Comparison of ENCODE assay signal across 12 cellular contexts in genomic region chr4:45063701-45064100, GRCh38.
"Had no signal": no experiment of that assay in that cellular context is flagged by ENCODE, and none has a peak within 500 bp of the region (broad histone marks: within the 10 kb centered on the region; RNA-seq: fewer than 3 reads in every experiment).

No MANE protein-coding gene starts in this region.

- DNase-seq: activated CD4-positive, alpha-beta memory T cell treated with anti-CD3 and anti-CD28 coated beads, Interleukin-2, amount 10 ng/mL, durations not matched to agents 7 days and 5 days; activated CD4-positive, alpha-beta T cell treated with anti-CD3 and anti-CD28 coated beads for 36 hours; activated naive CD4-positive, alpha-beta T cell treated with anti-CD3 and anti-CD28 coated beads, Interleukin-2, amount 50 U/mL, for 16 hours; activated T-cell treated with anti-CD3 and anti-CD28 coated beads, Interleukin-2, amount 50 U/mL, for 24 hours; nephron progenitor cell; psoas muscle; stimulated activated naive CD8-positive, alpha-beta T cell treated with anti-CD3 and anti-CD28 coated beads, Interleukin-15, Interleukin-2, amounts not matched to agents 100 U/mL and 50 U/mL, for 24 hours; transverse colon; WERI-Rb-1 had no signal

- H3K27ac ChIP-seq: psoas muscle, transverse colon, vagina, WERI-Rb-1 had no signal

- H3K27me3 ChIP-seq: cardiac muscle cell, transverse colon, vagina had no signal

- H3K9me3 ChIP-seq: psoas muscle, vagina had no signal

- H3K4me1 ChIP-seq: psoas muscle, transverse colon, vagina had no signal

- ATAC-seq: activated CD4-positive, alpha-beta T cell treated with anti-CD3 and anti-CD28 coated beads for 36 hours; psoas muscle; sciatic nerve; stimulated activated naive CD8-positive, alpha-beta T cell treated with anti-CD3 and anti-CD28 coated beads, Interleukin-15, Interleukin-2, amounts not matched to agents 100 U/mL and 50 U/mL, for 24 hours had no signal

- H3K27me3 Mint-ChIP-seq: activated CD4-positive, alpha-beta memory T cell treated with anti-CD3 and anti-CD28 coated beads, Interleukin-2, amount 10 ng/mL, durations not matched to agents 7 days and 5 days; activated CD4-positive, alpha-beta T cell treated with anti-CD3 and anti-CD28 coated beads for 36 hours; activated T-cell treated with anti-CD3 and anti-CD28 coated beads, Interleukin-2, amount 50 U/mL, for 24 hours had no signal

- H3K36me3 ChIP-seq: cardiac muscle cell, transverse colon, vagina, WERI-Rb-1 had no signal

- H3K4me1 Mint-ChIP-seq: activated CD4-positive, alpha-beta memory T cell treated with anti-CD3 and anti-CD28 coated beads, Interleukin-2, amount 10 ng/mL, durations not matched to agents 7 days and 5 days; activated CD4-positive, alpha-beta T cell treated with anti-CD3 and anti-CD28 coated beads for 36 hours; nephron progenitor cell had no signal

- H3K4me3 ChIP-seq: cardiac muscle cell, psoas muscle, transverse colon, vagina had no signal

- H3K4me3 Mint-ChIP-seq: activated CD4-positive, alpha-beta memory T cell treated with anti-CD3 and anti-CD28 coated beads, Interleukin-2, amount 10 ng/mL, durations not matched to agents 7 days and 5 days; activated CD4-positive, alpha-beta T cell treated with anti-CD3 and anti-CD28 coated beads for 36 hours; activated T-cell treated with anti-CD3 and anti-CD28 coated beads, Interleukin-2, amount 50 U/mL, for 24 hours; nephron progenitor cell had no signal

- H3K27ac Mint-ChIP-seq: activated CD4-positive, alpha-beta memory T cell treated with anti-CD3 and anti-CD28 coated beads, Interleukin-2, amount 10 ng/mL, durations not matched to agents 7 days and 5 days; activated CD4-positive, alpha-beta T cell treated with anti-CD3 and anti-CD28 coated beads for 36 hours; activated T-cell treated with anti-CD3 and anti-CD28 coated beads, Interleukin-2, amount 50 U/mL, for 24 hours; nephron progenitor cell had no signal
